ENCODE assay signal across 25 cellular contexts in the genomic region with DNA sequence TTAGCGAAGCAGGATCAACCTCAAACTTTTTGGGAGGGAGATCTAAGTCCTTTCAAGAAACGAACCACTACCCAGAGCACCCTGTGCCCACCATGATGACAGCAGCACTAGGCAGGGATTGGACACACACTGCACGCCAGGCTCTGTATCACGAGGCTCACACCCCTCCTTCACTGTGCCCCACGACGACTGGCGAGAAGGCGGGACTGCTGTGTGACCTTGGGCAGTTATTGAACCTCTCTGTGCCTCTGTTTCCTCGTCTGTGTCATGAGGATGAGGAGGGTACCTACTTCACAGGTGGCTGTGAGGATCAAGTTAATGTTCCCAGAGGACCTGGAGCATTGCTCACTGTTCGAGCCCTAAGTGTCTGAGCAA.
"Had no signal": no experiment of that assay in that cellular context is flagged by ENCODE, and none has a peak within 500 bp of the region (broad histone marks: within the 10 kb centered on the region; RNA-seq: fewer than 3 reads in every experiment).

No MANE protein-coding gene starts in this region.

- H3K27ac Mint-ChIP-seq: activated B cell treated with CpG ODN at 0.5 μM for 24 hours; activated CD4-positive, alpha-beta memory T cell treated with anti-CD3 and anti-CD28 coated beads for 36 hours; activated CD4-positive, alpha-beta T cell treated with anti-CD3 and anti-CD28 coated beads, Interleukin-2, amount 10 ng/mL, durations not matched to agents 7 days and 5 days; activated naive CD4-positive, alpha-beta T cell treated with anti-CD3 and anti-CD28 coated beads, Interleukin-2, amount 50 U/mL, for 72 hours; activated naive CD8-positive, alpha-beta T cell treated with anti-CD3 and anti-CD28 coated beads, Interleukin-2, amount 50 U/mL, for 24 hours; T-cell had no signal

- ATAC-seq: activated naive CD4-positive, alpha-beta T cell treated with anti-CD3 and anti-CD28 coated beads, Interleukin-2, amount 50 U/mL, for 72 hours; activated naive CD8-positive, alpha-beta T cell treated with anti-CD3 and anti-CD28 coated beads, Interleukin-2, amount 50 U/mL, for 24 hours; activated T-cell treated with anti-CD3 and anti-CD28 coated beads, Interleukin-2, amount 50 U/mL, for 4 hours; body of pancreas; T-cell had no signal

- H3K4me1 Mint-ChIP-seq: activated B cell treated with CpG ODN at 0.5 μM for 24 hours; activated CD4-positive, alpha-beta T cell treated with anti-CD3 and anti-CD28 coated beads, Interleukin-2, amount 10 ng/mL, durations not matched to agents 7 days and 5 days; activated naive CD8-positive, alpha-beta T cell treated with anti-CD3 and anti-CD28 coated beads, Interleukin-2, amount 50 U/mL, for 24 hours; T-cell had no signal

- H3K27ac ChIP-seq: ascending aorta, body of pancreas, KMS-11, PC-9, SK-N-MC had no signal

- H3K4me1 ChIP-seq: body of pancreas had no signal

- DNase-seq: activated B cell treated with CpG ODN at 0.5 μM for 24 hours; activated CD4-positive, alpha-beta memory T cell treated with anti-CD3 and anti-CD28 coated beads for 36 hours; activated CD4-positive, alpha-beta T cell treated with anti-CD3 and anti-CD28 coated beads for 1 hour; activated CD4-positive, alpha-beta T cell treated with anti-CD3 and anti-CD28 coated beads, Interleukin-2, amount 10 ng/mL, durations not matched to agents 7 days and 5 days; activated CD8-positive, alpha-beta memory T cell treated with anti-CD3 and anti-CD28 coated beads for 24 hours; activated effector memory CD4-positive, alpha-beta T cell treated with anti-CD3 and anti-CD28 coated beads, Interleukin-2, amount 50 U/mL, for 16 hours; activated naive CD4-positive, alpha-beta T cell treated with Interleukin-2 at 50 U/mL for 16 hours; activated naive CD8-positive, alpha-beta T cell treated with anti-CD3 and anti-CD28 coated beads, Interleukin-2, amount 50 U/mL, for 24 hours; activated T-cell treated with anti-CD3 and anti-CD28 coated beads, Interleukin-2, amount 50 U/mL, for 4 hours; amniotic stem cell; body of pancreas; NCI-H1105; NCI-H1436 treated with DMSO at 0.1 percent for 48 hours; NCI-H187; NCI-H2081; NCI-H446; NCI-H524; PC-9; T-cell; T-helper 2 cell; T1000 had no signal

- H3K9me3 Mint-ChIP-seq: activated B cell treated with CpG ODN at 0.5 μM for 24 hours; activated CD4-positive, alpha-beta memory T cell treated with anti-CD3 and anti-CD28 coated beads for 36 hours; activated CD4-positive, alpha-beta T cell treated with anti-CD3 and anti-CD28 coated beads, Interleukin-2, amount 10 ng/mL, durations not matched to agents 7 days and 5 days; activated naive CD4-positive, alpha-beta T cell treated with anti-CD3 and anti-CD28 coated beads, Interleukin-2, amount 50 U/mL, for 72 hours; activated naive CD8-positive, alpha-beta T cell treated with anti-CD3 and anti-CD28 coated beads, Interleukin-2, amount 50 U/mL, for 24 hours; activated T-cell treated with anti-CD3 and anti-CD28 coated beads, Interleukin-2, amount 50 U/mL, for 4 hours; T-cell had no signal

- H3K4me3 Mint-ChIP-seq: activated B cell treated with CpG ODN at 0.5 μM for 24 hours; activated CD4-positive, alpha-beta memory T cell treated with anti-CD3 and anti-CD28 coated beads for 36 hours; activated CD4-positive, alpha-beta T cell treated with anti-CD3 and anti-CD28 coated beads, Interleukin-2, amount 10 ng/mL, durations not matched to agents 7 days and 5 days; activated naive CD8-positive, alpha-beta T cell treated with anti-CD3 and anti-CD28 coated beads, Interleukin-2, amount 50 U/mL, for 24 hours; activated T-cell treated with anti-CD3 and anti-CD28 coated beads, Interleukin-2, amount 50 U/mL, for 4 hours; T-cell had no signal

- H3K27me3 ChIP-seq: ascending aorta, body of pancreas had no signal

- H3K9ac ChIP-seq: KMS-11 had no signal

- H3K27me3 Mint-ChIP-seq: activated CD4-positive, alpha-beta memory T cell treated with anti-CD3 and anti-CD28 coated beads for 36 hours; activated CD4-positive, alpha-beta T cell treated with anti-CD3 and anti-CD28 coated beads, Interleukin-2, amount 10 ng/mL, durations not matched to agents 7 days and 5 days; activated naive CD8-positive, alpha-beta T cell treated with anti-CD3 and anti-CD28 coated beads, Interleukin-2, amount 50 U/mL, for 24 hours had no signal

- H3K9me3 ChIP-seq: ascending aorta, body of pancreas had no signal

- H3K4me3 ChIP-seq: ascending aorta, body of pancreas, PC-9, SK-N-MC had no signal

- H2AFZ ChIP-seq: PC-9 had no signal

- H3K4me2 ChIP-seq: KMS-11, PC-9 had no signal

- H3K36me3 ChIP-seq: ascending aorta had no signal

- H3K36me3 Mint-ChIP-seq: activated CD4-positive, alpha-beta memory T cell treated with anti-CD3 and anti-CD28 coated beads for 36 hours; activated naive CD4-positive, alpha-beta T cell treated with anti-CD3 and anti-CD28 coated beads, Interleukin-2, amount 50 U/mL, for 72 hours; T-cell had no signal
